In genomic region chr21:42291003-42291750, GRCh38 we compare ENCODE assay signal across 1 cellular context.
TF ChIP-seq lines count a peak whose summit lies in the region.

No MANE protein-coding gene starts in this region.

TF ChIP-seq in H1, 55 proteins besides CTCF, POLR2A, EP300 and RAD21:
- no peak for TF ChIP-seq CHD7 (IDR thresholded peaks at IDR 0.05; ENCODE audit: insufficient replicate concordance, low read length)
- TF ChIP-seq RFX5 (IDR thresholded peaks at IDR 0.05; ENCODE audit: borderline replicate concordance, low read depth, low read length), result no peak
- no peak for TF ChIP-seq KDM5A (IDR thresholded peaks at IDR 0.05; ENCODE audit: low read length)
